ENCODE assay signal across 8 cellular contexts in the genomic region with DNA sequence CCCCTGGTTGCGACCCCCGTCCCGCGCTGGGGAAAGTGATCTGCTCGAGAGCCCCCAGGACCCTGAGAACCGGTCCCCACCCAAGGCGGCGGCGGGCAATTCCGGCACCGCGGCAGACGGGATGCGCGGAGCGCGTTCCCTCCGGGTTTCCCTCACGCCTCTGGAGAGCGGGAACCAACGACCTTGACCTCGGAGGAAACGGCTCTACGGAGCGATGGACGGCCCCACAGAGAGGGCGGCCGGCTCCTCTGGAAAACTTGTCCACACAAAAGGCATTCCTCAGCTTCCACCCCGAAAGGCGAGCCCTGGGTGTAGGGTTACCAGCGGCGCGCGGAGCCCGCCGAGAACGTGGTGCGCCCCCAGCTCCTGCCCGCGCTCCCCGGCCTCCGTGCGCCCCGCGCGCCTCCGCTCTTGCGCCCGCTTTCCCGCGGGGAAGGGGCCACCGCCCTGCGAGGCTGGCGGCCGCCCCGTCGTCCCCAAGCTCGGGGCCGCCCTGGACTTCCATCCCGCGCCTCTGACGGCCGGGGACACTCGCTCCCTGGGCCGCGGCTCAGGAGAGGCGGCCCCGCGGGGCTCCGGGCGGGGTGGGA. TPM values are rescaled to one million over a fixed set of nuclear protein-coding genes. Genes with fewer than 3 reads are reported as not detected.
DNase-seq lines count a peak whose midpoint lies in the region; ATAC-seq and TF ChIP-seq lines count a peak whose summit lies in the region.

No MANE protein-coding gene starts in this region.

- POLR2A ChIA-PET in A673 (lab: Charles Lee; ENCODE audit: low non-redundant PET) = no interaction called here

- peak overlapping the region in 1 of 5 experiments; percentile 76 for H3K27ac Mint-ChIP-seq in brain
- H3K27ac Mint-ChIP-seq in stimulated activated memory B cell treated with anti-CD40 and anti-IgM and Interleukin-4, amounts not matched to agents 10 μg/mL and 1 μg/mL and 100 μg/mL, for 72 hours = no peak overlapping the region

- H3K4me3 ChIP-seq in A673 (ENCODE audit: low read depth, low read length, poor library complexity, severe bottlenecking) = peak overlapping the region; percentile 60
- peak overlapping the region; percentile 63 for H3K4me3 ChIP-seq in H7 (ENCODE audit: insufficient read depth, low read depth, low read length)

- peak overlapping the region; percentile 11 to 80 (median 74) for H3K4me3 Mint-ChIP-seq in brain
- peak overlapping the region; percentile 23 for H3K4me3 Mint-ChIP-seq in stimulated activated memory B cell treated with anti-CD40 and anti-IgM and Interleukin-4, amounts not matched to agents 10 μg/mL and 1 μg/mL and 100 μg/mL, for 72 hours

- H3K36me3 ChIP-seq in A673 (ENCODE audit: insufficient read depth, low read length, poor library complexity, severe bottlenecking) = no peaks in the 10 kb centered on the region
- no peaks in the 10 kb centered on the region for H3K36me3 ChIP-seq in H7 (replicated peaks; ENCODE audit: control insufficient read depth, insufficient read depth, low read length)

- H3K9me3 ChIP-seq in A673 (ENCODE audit: low read depth, low read length, poor library complexity, severe bottlenecking) = no peaks in the 10 kb centered on the region

- peak; percentile 3 for ATAC-seq in stimulated activated memory B cell treated with anti-CD40 and anti-IgM and Interleukin-4, amounts not matched to agents 10 μg/mL and 1 μg/mL and 100 μg/mL, for 72 hours
- ATAC-seq in GM18519 (IDR thresholded peaks at IDR 0.05; ENCODE audit: low FRiP score, unreplicated experiment) = no peak

- H3K27me3 ChIP-seq in A673 (replicated peaks; ENCODE audit: insufficient read depth, low read depth, low read length, poor library complexity) (peaks cover 6% of the 10 kb centered on the region), H7 (ENCODE audit: control insufficient read depth, insufficient read depth, low read length) (peaks cover 26% of the 10 kb centered on the region)

- H3K4me1 Mint-ChIP-seq in brain = peaks cover 19% of the 10 kb centered on the region
- peaks cover 7% of the 10 kb centered on the region for H3K4me1 Mint-ChIP-seq in stimulated activated memory B cell treated with anti-CD40 and anti-IgM and Interleukin-4, amounts not matched to agents 10 μg/mL and 1 μg/mL and 100 μg/mL, for 72 hours

- peaks cover 44% of the 10 kb centered on the region for H3K27me3 Mint-ChIP-seq in brain
- peaks cover 58% of the 10 kb centered on the region for H3K27me3 Mint-ChIP-seq in stimulated activated memory B cell treated with anti-CD40 and anti-IgM and Interleukin-4, amounts not matched to agents 10 μg/mL and 1 μg/mL and 100 μg/mL, for 72 hours

- H3K27ac ChIP-seq in A673 (ENCODE audit: low read depth, low read length, poor library complexity, severe bottlenecking) = peak overlapping the region; percentile 68

- TF ChIP-seq CTCF in A673 (conservative IDR thresholded peaks at IDR 0.05; ENCODE audit: low read depth, low read length) = no peak
- no peak for TF ChIP-seq CTCF in brain (conservative IDR thresholded peaks at IDR 0.05)

- DNase-seq in A673 (ENCODE audit: low spot score) = peak; percentile 48
- DNase-seq in H7 = peak; percentile 88
- DNase-seq in islet precursor cell = peak; percentile 65
- no peak for DNase-seq in NCI-H1930 (lab: John Stamatoyannopoulos, UW)
- DNase-seq in G401 (ENCODE audit: low spot score) = no peak

- intact Hi-C loops in A673 (cut with micrococcal nuclease; ENCODE audit: unreplicated experiment) = no loop called here

- no TSS peak for BruUV-seq in A673 (replicated peaks; lab: Mats Ljungman, UMichigan)

- H3K4me1 ChIP-seq in A673 (ENCODE audit: insufficient read depth, low read length, poor library complexity, severe bottlenecking) = peaks cover 5% of the 10 kb centered on the region

- in situ Hi-C loops in G401 (cut with HindIII; ENCODE audit: low sequenced_read_pairs) = no loop called here

- H3K36me3 Mint-ChIP-seq in brain = no peaks in the 10 kb centered on the region
- no peaks in the 10 kb centered on the region for H3K36me3 Mint-ChIP-seq in stimulated activated memory B cell treated with anti-CD40 and anti-IgM and Interleukin-4, amounts not matched to agents 10 μg/mL and 1 μg/mL and 100 μg/mL, for 72 hours

- CTCF ChIA-PET in A673 (lab: Charles Lee) = interaction anchor here (0.5 kb wide), 1 partner anchor 89 kb away, joined by 7 read pairs; no protein-coding TSS in a partner anchor

- peaks cover 0 to 3% (median 0%) of the 10 kb centered on the region in 5 experiments for H3K9me3 Mint-ChIP-seq in brain
- no peaks in the 10 kb centered on the region for H3K9me3 Mint-ChIP-seq in stimulated activated memory B cell treated with anti-CD40 and anti-IgM and Interleukin-4, amounts not matched to agents 10 μg/mL and 1 μg/mL and 100 μg/mL, for 72 hours

RNA-seq across cellular contexts. Expression of a gene that starts 0.4 kb away (rescaled TPM):
- total RNA-seq in A673 (2021) = 0.67 and 0.94 TPM in 2 replicates
- total RNA-seq in H7 (2014; rRNA removed; shearing (Covaris generic)) = 1.1 and 3.4 TPM in 2 replicates
- polyA plus RNA-seq in brain (ENCODE audit: insufficient read depth, low read depth, low replicate concordance) = 8.3 TPM
- total RNA-seq in G401 (2014; rRNA removed; shearing (Covaris generic)) = 0.07 and 0.31 TPM in 2 replicates

Comparison
In these comparisons a context has a peak if more than half of its experiments do, and no peak if none do; other contexts are left out.
1. DNase-seq: peak in A673 (single experiment), H7 (single experiment) and islet precursor cell (single experiment); none in NCI-H1930 (0 of 2) and G401 (single experiment).